ENCODE assay signal across 33 cellular contexts in genomic region chr12:51379571-51379970, GRCh38. TPM values are rescaled to one million over a fixed set of nuclear protein-coding genes. Genes with fewer than 3 reads are reported as not detected.
"Had no signal": no experiment of that assay in that cellular context is flagged by ENCODE, and none has a peak within 500 bp of the region (broad histone marks: within the 10 kb centered on the region; RNA-seq: fewer than 3 reads in every experiment).

No MANE protein-coding gene starts in this region.

- H3K36me3 ChIP-seq: esophagus muscularis mucosa, gastroesophageal sphincter, prostate gland, sigmoid colon, thoracic aorta, tibial nerve, upper lobe of right lung, uterus had no signal

- H3K9ac ChIP-seq: parathyroid adenoma had no signal

- H3K4me3 ChIP-seq: coronary artery, esophagus muscularis mucosa, gastroesophageal sphincter, heart left ventricle, hepatocyte, lower lobe of right lung, prostate gland, sigmoid colon, thoracic aorta, tibial nerve, upper lobe of right lung, uterus had no signal

- DNase-seq: dermis blood vessel endothelial cell; effector memory CD4-positive, alpha-beta T cell; foreskin keratinocyte; heart left ventricle; immature natural killer cell; islet precursor cell; left ventricle myocardium superior; lower lobe of right lung; naive B cell; right cardiac atrium; sigmoid colon; stimulated activated CD4-positive, alpha-beta T cell treated with anti-CD3 and anti-CD28 coated beads, Interleukin-2, amount 100 ng/mL, for 24 hours; stimulated activated CD4-positive, alpha-beta T cell treated with anti-CD3 and anti-CD28 coated beads, Interleukin-4, amount 100 ng/mL, for 4 hours; stimulated activated naive B cell treated with anti-CD40 and anti-IgM and Interleukin-4, amounts not matched to agents 10 μg/mL and 1 μg/mL and 100 μg/mL, for 72 hours; upper lobe of right lung; uterus had no signal

- H3K4me1 ChIP-seq: lower lobe of right lung, prostate gland, tibial nerve, uterus had no signal

- H3K4me2 ChIP-seq: hepatocyte had no signal

- H3K27ac ChIP-seq: coronary artery, esophagus muscularis mucosa, foreskin keratinocyte, gastroesophageal sphincter, heart left ventricle, hepatocyte, lower lobe of right lung, parathyroid adenoma, prostate gland, sigmoid colon, thoracic aorta, tibial nerve, upper lobe of right lung, uterus had no signal

- H2AFZ ChIP-seq: hepatocyte, parathyroid adenoma had no signal

- H3K9me3 ChIP-seq: esophagus muscularis mucosa, gastroesophageal sphincter, heart left ventricle, lower lobe of right lung, prostate gland, sigmoid colon, thoracic aorta, tibial nerve, upper lobe of right lung, uterus had no signal

- H3K27me3 ChIP-seq: esophagus muscularis mucosa, foreskin keratinocyte, gastroesophageal sphincter, heart left ventricle, hepatocyte, sigmoid colon, tibial nerve, upper lobe of right lung, uterus had no signal

- ATAC-seq: foreskin keratinocyte; gastroesophageal sphincter; heart left ventricle; left ventricle myocardium superior; lower lobe of right lung; natural killer cell treated with Interleukin-12 subunit alpha and Interleukin-12 subunit beta and Interleukin-15 and Interleukin-18, amount 100 ng/mL, for 72 hours; right cardiac atrium; upper lobe of right lung had no signal

RNA-seq across cellular contexts. Expression of gene CELA1, which starts 33.1 kb away (rescaled TPM):
- total RNA-seq: dermis blood vessel endothelial cell, endothelial cell of umbilical vein, epithelial cell of proximal tubule, esophagus muscularis mucosa, fibroblast of lung, foreskin keratinocyte, gastroesophageal sphincter, heart left ventricle, hepatocyte, left ventricle myocardium superior, lower lobe of right lung, mononuclear cell, neural crest cell, osteoblast, prostate gland, renal cortical epithelial cell, sigmoid colon, skeletal muscle tissue, thoracic aorta, tibial nerve, upper lobe of right lung, uterus had no signal
- polyA plus RNA-seq: endothelial cell of umbilical vein, fibroblast of lung, foreskin keratinocyte, heart left ventricle, hepatocyte, right cardiac atrium, sigmoid colon had no signal

RNA-seq across cellular contexts. Expression of gene BIN2, which starts 55.6 kb away (rescaled TPM):
- total RNA-seq: dermis blood vessel endothelial cell, endothelial cell of umbilical vein, epithelial cell of proximal tubule, fibroblast of lung, foreskin keratinocyte, neural crest cell, renal cortical epithelial cell had no signal
- polyA plus RNA-seq: endothelial cell of umbilical vein, fibroblast of lung, foreskin keratinocyte, hepatocyte had no signal
